ENCODE assay signal across 8 cellular contexts in the genomic region with DNA sequence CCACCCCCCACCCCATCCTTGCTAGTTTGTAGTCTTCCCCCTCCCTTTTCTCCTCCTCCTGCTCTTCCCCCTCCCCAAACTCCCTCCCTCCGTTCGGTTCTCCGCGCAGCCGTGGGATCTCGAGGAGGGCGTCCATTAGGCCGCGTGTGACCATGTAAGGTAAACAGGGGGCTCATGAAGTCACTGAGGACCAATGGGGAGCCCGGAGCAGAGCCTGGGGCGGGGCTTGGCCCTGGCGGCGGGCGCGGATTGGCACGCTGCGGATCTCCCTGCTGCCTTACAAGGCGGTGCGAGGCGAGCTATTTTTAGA. TPM values are rescaled to one million over a fixed set of nuclear protein-coding genes. Genes with fewer than 3 reads are reported as not detected.
DNase-seq lines count a peak whose midpoint lies in the region; ATAC-seq lines count a peak whose summit lies in the region.

No MANE protein-coding gene starts in this region.

- peak; percentile 100 for DNase-seq in ACHN
- DNase-seq in NCI-H345 (lab: John Stamatoyannopoulos, UW), result peak; percentile 99
- DNase-seq in activated CD4-positive, alpha-beta T cell treated with anti-CD3 and anti-CD28 coated beads for 36 hours, result peak; percentile 98
- DNase-seq in cerebellum (ENCODE audit: low spot score), result peak; percentile 99
- DNase-seq in islet precursor cell, result peak; percentile 100
- peak; percentile 91 to 93 for DNase-seq in stimulated activated CD4-positive, alpha-beta T cell treated with anti-CD3 and anti-CD28 coated beads, Interleukin-12 subunit alpha, Interleukin-12 subunit beta, amount 100 ng/mL, for 24 hours (ENCODE audit: low read depth in 2 of 2)

- intact Hi-C loops in activated CD4-positive, alpha-beta T cell treated with anti-CD3 and anti-CD28 coated beads for 36 hours (cut with DNase I, micrococcal nuclease), result loop anchor here (1.0 to 10.0 kb wide), 16 partner anchors 9 to 1007 kb away; partner anchors contain the start of genes CREB1 (in 2 of the 2), EEF1B2 (in 1 of the 2), FASTKD2 (in 1 of the 2) and MDH1B (in 1 of the 2)

- peaks cover 4% of the 10 kb centered on the region for H3K36me3 Mint-ChIP-seq in activated CD4-positive, alpha-beta T cell treated with anti-CD3 and anti-CD28 coated beads for 36 hours (ENCODE audit: low read depth)

- POLR2A ChIA-PET in activated CD4-positive, alpha-beta T cell treated with anti-CD3 and anti-CD28 coated beads for 36 hours (lab: Charles Lee), result interaction anchor here (0.5 to 3.1 kb wide), 17 partner anchors 9 to 401 kb away, joined by 3 to 15 read pairs (median 4); partner anchors contain the start of genes FASTKD2 and MDH1B

- ATAC-seq in GM19023 (IDR thresholded peaks at IDR 0.05; ENCODE audit: unreplicated experiment) (peak; percentile 96), HG03196 (IDR thresholded peaks at IDR 0.05; ENCODE audit: unreplicated experiment) (peak; percentile 97)
- peak; percentile 91 for ATAC-seq in activated CD4-positive, alpha-beta T cell treated with anti-CD3 and anti-CD28 coated beads for 36 hours

- no peaks in the 10 kb centered on the region for H3K9me3 Mint-ChIP-seq in activated CD4-positive, alpha-beta T cell treated with anti-CD3 and anti-CD28 coated beads for 36 hours (ENCODE audit: low read depth)

- H3K4me1 Mint-ChIP-seq in activated CD4-positive, alpha-beta T cell treated with anti-CD3 and anti-CD28 coated beads for 36 hours, result peaks cover 44% of the 10 kb centered on the region

- in situ Hi-C loops in ACHN (cut with HindIII; ENCODE audit: low pct_ligation_motif_present, low pct_unique_long_range_greater_than_20kb, low sequenced_read_pairs), result no loop called here

- peak overlapping the region; percentile 95 for H3K27ac Mint-ChIP-seq in activated CD4-positive, alpha-beta T cell treated with anti-CD3 and anti-CD28 coated beads for 36 hours

- peak overlapping the region; percentile 90 for H3K4me3 Mint-ChIP-seq in activated CD4-positive, alpha-beta T cell treated with anti-CD3 and anti-CD28 coated beads for 36 hours

- CTCF ChIA-PET in activated CD4-positive, alpha-beta T cell treated with anti-CD3 and anti-CD28 coated beads for 36 hours (lab: Charles Lee), result interaction anchor here (1.8 to 2.3 kb wide), 2 partner anchors 14 to 74 kb away, joined by 6 to 7 read pairs; no protein-coding TSS in a partner anchor

- no peaks in the 10 kb centered on the region for H3K27me3 Mint-ChIP-seq in activated CD4-positive, alpha-beta T cell treated with anti-CD3 and anti-CD28 coated beads for 36 hours

RNA-seq across cellular contexts. Expression of gene KLF7, which starts 0.2 kb away (rescaled TPM):
- 10 to 100 TPM; 21.9 to 32.7 TPM for total RNA-seq in activated CD4-positive, alpha-beta T cell treated with anti-CD3 and anti-CD28 coated beads for 36 hours
- 60.2 TPM for total RNA-seq in cerebellum

Comparison
In these comparisons a context has a peak if more than half of its experiments do, and no peak if none do; other contexts are left out.
1. Peak in every context shown above with its lines: DNase-seq and ATAC-seq.